Comparison of ENCODE assay signal across 25 cellular contexts in genomic region chrX:87327267-87327666, GRCh38.
"Had no signal": no experiment of that assay in that cellular context is flagged by ENCODE, and none has a peak within 500 bp of the region (broad histone marks: within the 10 kb centered on the region; RNA-seq: fewer than 3 reads in every experiment).

No MANE protein-coding gene starts in this region.

- DNase-seq: colonic mucosa; cortex of kidney; dermis blood vessel endothelial cell; dorsolateral prefrontal cortex; effector CD4-positive, alpha-beta T cell; effector CD8-positive, alpha-beta T cell; effector memory CD4-positive, alpha-beta T cell; effector memory CD8-positive, alpha-beta T cell; endodermal cell; erythroblast; esophagus squamous epithelium; foreskin fibroblast; foreskin keratinocyte; foreskin melanocyte; gastrocnemius medialis; glutamatergic neuron; head of caudate nucleus; heart left ventricle; heart right ventricle had no signal

- ATAC-seq: effector memory CD8-positive, alpha-beta T cell; esophagus mucosa; foreskin keratinocyte; gastrocnemius medialis; gastroesophageal sphincter; heart left ventricle; heart right ventricle had no signal

- H3K27ac Mint-ChIP-seq: dendritic cell treated with granulocyte-macrophage colony-stimulating factor and Interleukin-4, amounts not matched to agents 40 ng/mL and 50 ng/mL, for 4 days; effector memory CD8-positive, alpha-beta T cell; endodermal cell had no signal

- H3K9me3 ChIP-seq: colonic mucosa, esophagus muscularis mucosa, esophagus squamous epithelium, gastrocnemius medialis, gastroesophageal sphincter, heart right ventricle had no signal

- H3K4me1 Mint-ChIP-seq: endodermal cell had no signal

- H3K9me3 Mint-ChIP-seq: dendritic cell treated with granulocyte-macrophage colony-stimulating factor and Interleukin-4, amounts not matched to agents 40 ng/mL and 50 ng/mL, for 4 days; effector memory CD8-positive, alpha-beta T cell had no signal

- H3K27me3 Mint-ChIP-seq: dendritic cell treated with granulocyte-macrophage colony-stimulating factor and Interleukin-4, amounts not matched to agents 40 ng/mL and 50 ng/mL, for 4 days; effector memory CD8-positive, alpha-beta T cell had no signal

- H3K27me3 ChIP-seq: colonic mucosa, esophagus muscularis mucosa, esophagus squamous epithelium, foreskin keratinocyte, gastrocnemius medialis, gastroesophageal sphincter, heart left ventricle, heart right ventricle had no signal

- H3K36me3 ChIP-seq: colonic mucosa, esophagus muscularis mucosa, esophagus squamous epithelium, gastrocnemius medialis, gastroesophageal sphincter, heart left ventricle, heart right ventricle had no signal

- H3K4me1 ChIP-seq: colonic mucosa, esophagus muscularis mucosa, esophagus squamous epithelium, foreskin keratinocyte, gastrocnemius medialis, gastroesophageal sphincter, heart left ventricle, heart right ventricle had no signal

- H3K4me3 ChIP-seq: colonic mucosa, coronary artery, dorsolateral prefrontal cortex, esophagus muscularis mucosa, esophagus squamous epithelium, gastrocnemius medialis, gastroesophageal sphincter, heart left ventricle, heart right ventricle had no signal

- H3K27ac ChIP-seq: colonic mucosa, coronary artery, dorsolateral prefrontal cortex, epithelial cell of prostate, esophagus muscularis mucosa, esophagus squamous epithelium, foreskin keratinocyte, gastrocnemius medialis, gastroesophageal sphincter, heart left ventricle, heart right ventricle had no signal

- H3K4me3 Mint-ChIP-seq: dendritic cell treated with granulocyte-macrophage colony-stimulating factor and Interleukin-4, amounts not matched to agents 40 ng/mL and 50 ng/mL, for 4 days; effector memory CD8-positive, alpha-beta T cell; endodermal cell had no signal
